ENCODE assay signal across 21 cellular contexts in the genomic region with DNA sequence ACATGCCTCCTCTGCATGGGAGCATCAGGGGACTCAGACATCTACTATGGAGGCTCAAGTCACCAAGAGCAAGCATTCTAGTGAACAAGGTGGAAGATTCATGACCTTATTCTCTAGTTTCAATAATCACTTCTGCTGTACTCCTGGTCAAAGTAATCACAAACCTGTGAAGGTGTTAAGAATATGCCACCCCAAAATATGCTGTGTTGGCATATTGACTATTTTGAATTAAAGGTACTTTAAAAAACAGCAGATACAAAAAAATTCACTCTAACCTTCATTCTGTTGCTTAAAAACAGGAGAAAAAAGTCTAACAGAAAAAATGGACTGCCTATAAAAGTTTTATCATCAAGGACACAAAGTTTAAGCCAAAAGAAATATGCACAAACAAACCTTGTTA.
A peak's percentile ranks its signal among the peaks of the same experiment; 100 is the strongest.
DNase-seq lines count a peak whose midpoint lies in the region; ATAC-seq, FAIRE-seq and TF ChIP-seq lines count a peak whose summit lies in the region.
"Had no signal": no experiment of that assay in that cellular context is flagged by ENCODE, and none has a peak within 500 bp of the region (broad histone marks: within the 10 kb centered on the region; RNA-seq: fewer than 3 reads in every experiment).

No MANE protein-coding gene starts in this region.

- TF ChIP-seq RAD21 in A549 (conservative IDR thresholded peaks at IDR 0.05 in 1 of 2, IDR thresholded peaks at IDR 0.05 in 1 of 2) (no peak), K562 (CRISPR knock-in tag; conservative IDR thresholded peaks at IDR 0.05 in 1 of 2, IDR thresholded peaks at IDR 0.05 in 1 of 2) (no peak)

- no peaks in the 10 kb centered on the region for H3K9me1 ChIP-seq in K562 (ENCODE audit: control insufficient read depth, insufficient read depth, low read length)

- H3K4me3 ChIP-seq in A549 (no peak overlapping the region), H7 (ENCODE audit: insufficient read depth, low read depth, low read length) (no peak overlapping the region), K562 (no peak overlapping the region), foreskin fibroblast (ENCODE audit: low read depth in 1 of 2, low read length in 2 of 2) (no peak overlapping the region), lower lobe of right lung (no peak overlapping the region)
- H3K4me3 ChIP-seq: BLaER1 treated with 17β-estradiol and CSF1 and Interleukin-3, amounts not matched to agents 10 nM and 100 nM had no signal

- TF ChIP-seq POLR2A in A549 (IDR thresholded peaks at IDR 0.05; ENCODE audit: low read length), result no peak
- no peak for TF ChIP-seq POLR2A in K562 (conservative IDR thresholded peaks at IDR 0.05)

- no peak overlapping the region for H3K27ac ChIP-seq in A549
- no peak overlapping the region for H3K27ac ChIP-seq in K562 (ENCODE audit: extremely low read depth, low read depth, low read length)
- no peak overlapping the region for H3K27ac ChIP-seq in lower lobe of right lung
- H3K27ac ChIP-seq: BLaER1 treated with 17β-estradiol and CSF1 and Interleukin-3, amounts not matched to agents 10 nM and 100 nM; C4-2B had no signal

- in situ Hi-C loops in K562 (cut with MboI), result no loop called here

- CTCF ChIA-PET in A549 (lab: Yijun Ruan, JAX) (no interaction called here), K562 (lab: Yijun Ruan, JAX; ENCODE audit: low intra/inter-chr PET ratio) (no interaction called here)

- ATAC-seq in A549, result no peak
- no peak for ATAC-seq in K562
- no peak for ATAC-seq in GM21528 (IDR thresholded peaks at IDR 0.05; ENCODE audit: low FRiP score, unreplicated experiment)
- ATAC-seq in lower lobe of right lung, result no peak
- ATAC-seq: CD8-positive, alpha-beta T cell had no signal

- no peak overlapping the region for H3K9ac ChIP-seq in K562 (ENCODE audit: insufficient read depth in 1 of 2, low read depth in 2 of 2, low read length in 2 of 2)
- H3K9ac ChIP-seq: BLaER1 treated with 17β-estradiol and CSF1 and Interleukin-3, amounts not matched to agents 10 nM and 100 nM had no signal

- H2AFZ ChIP-seq in K562 (ENCODE audit: low read depth, low read length), result no peak overlapping the region

- H4K20me1 ChIP-seq in K562 (replicated peaks; ENCODE audit: control insufficient read depth, insufficient read depth, low read length), result no peaks in the 10 kb centered on the region
- H4K20me1 ChIP-seq: BLaER1 treated with 17β-estradiol and CSF1 and Interleukin-3, amounts not matched to agents 10 nM and 100 nM had no signal

- POLR2A ChIA-PET in A549 (lab: Yijun Ruan, JAX), result no interaction called here
- POLR2A ChIA-PET in K562 (lab: Yijun Ruan, JAX), result no interaction called here

- H3K79me2 ChIP-seq in K562 (ENCODE audit: control insufficient read depth, insufficient read depth, low read length), result no peaks in the 10 kb centered on the region

- FAIRE-seq in A549 (lab: Jason Lieb, UNC), result no peak
- FAIRE-seq in K562 (lab: Jason Lieb, UNC), result no peak
- FAIRE-seq: A204.1, D721Med, G401.6, GM12891, GM19239 had no signal

- no peaks in the 10 kb centered on the region for H3K27me3 ChIP-seq in H7 (ENCODE audit: control insufficient read depth, insufficient read depth, low read length)
- H3K27me3 ChIP-seq in K562 (ENCODE audit: control insufficient read depth in 2 of 2, insufficient read depth in 2 of 2, low read length in 2 of 2), result no peaks in the 10 kb centered on the region
- H3K27me3 ChIP-seq in lower lobe of right lung (ENCODE audit: low read depth), result no peaks in the 10 kb centered on the region
- H3K27me3 ChIP-seq: BLaER1 treated with 17β-estradiol and CSF1 and Interleukin-3, amounts not matched to agents 10 nM and 100 nM had no signal

- intact Hi-C loops in K562 (cut with micrococcal nuclease) (no loop called here), lower lobe of right lung (cut with DNase I) (no loop called here)

- H3K4me1 ChIP-seq in A549, result no peaks in the 10 kb centered on the region
- no peaks in the 10 kb centered on the region for H3K4me1 ChIP-seq in K562 (replicated peaks in 1 of 2; ENCODE audit: control insufficient read depth in 2 of 2, insufficient read depth in 2 of 2, low read length in 2 of 2)
- no peaks in the 10 kb centered on the region for H3K4me1 ChIP-seq in lower lobe of right lung
- H3K4me1 ChIP-seq: Caco-2 had no signal

- no peaks in the 10 kb centered on the region for H3K36me3 ChIP-seq in H7 (replicated peaks; ENCODE audit: control insufficient read depth, insufficient read depth, low read length)
- H3K36me3 ChIP-seq in K562 (ENCODE audit: control insufficient read depth, insufficient read depth, low read length), result no peaks in the 10 kb centered on the region
- no peaks in the 10 kb centered on the region for H3K36me3 ChIP-seq in lower lobe of right lung
- H3K36me3 ChIP-seq: BLaER1 treated with 17β-estradiol and CSF1 and Interleukin-3, amounts not matched to agents 10 nM and 100 nM had no signal

- H3K9me3 ChIP-seq in A549, result no peaks in the 10 kb centered on the region
- H3K9me3 ChIP-seq in K562 (replicated peaks; ENCODE audit: control insufficient read depth, insufficient read depth, low read depth, low read length), result no peaks in the 10 kb centered on the region
- no peaks in the 10 kb centered on the region for H3K9me3 ChIP-seq in lower lobe of right lung
- H3K9me3 ChIP-seq: BLaER1 treated with 17β-estradiol and CSF1 and Interleukin-3, amounts not matched to agents 10 nM and 100 nM; Caco-2 had no signal

- H3K4me2 ChIP-seq in A549, result no peak overlapping the region
- H3K4me2 ChIP-seq in K562 (ENCODE audit: insufficient read depth, low read length), result no peak overlapping the region
- H3K4me2 ChIP-seq: BLaER1 treated with 17β-estradiol and CSF1 and Interleukin-3, amounts not matched to agents 10 nM and 100 nM had no signal

- DNase-seq in A549 (ENCODE audit: low read depth in 1 of 2, low spot score in 1 of 2) (no peak), H7 (peak; percentile 2), K562 (ENCODE audit: extremely low read depth in 1 of 4, low spot score in 3 of 4) (no peak), foreskin fibroblast (no peak), lower lobe of right lung (no peak)
- DNase-seq: 8988T; AML-193; Caco-2; Calu3; CD4-positive, alpha-beta T cell; CD8-positive, alpha-beta T cell; DMS79 treated with DMSO at 0.1 percent for 48 hours; GF-D8 had no signal

- no TSS peak for BruUV-seq in K562 (replicated peaks; lab: Mats Ljungman, UMichigan)

- no peak for TF ChIP-seq CTCF in A549 (IDR thresholded peaks at IDR 0.05)
- no peak for TF ChIP-seq CTCF in K562 (IDR thresholded peaks at IDR 0.05 in 2 of 3, conservative IDR thresholded peaks at IDR 0.05 in 1 of 3; ENCODE audit: insufficient read depth in 2 of 3, low read depth in 1 of 3, low read length in 3 of 3)
- no peak for TF ChIP-seq CTCF in foreskin fibroblast (IDR thresholded peaks at IDR 0.05; ENCODE audit: low read depth, low read length)
- TF ChIP-seq CTCF in lower lobe of right lung (IDR thresholded peaks at IDR 0.05), result no peak

- TF ChIP-seq EP300 in A549 (IDR thresholded peaks at IDR 0.05) (no peak), K562 (IDR thresholded peaks at IDR 0.05; ENCODE audit: low read length) (no peak)

TF ChIP-seq in A549, 52 proteins besides CTCF, POLR2A, EP300 and RAD21 (continues in another document):
- no peak for TF ChIP-seq TP53 (CRISPR knock-in tag; IDR thresholded peaks at IDR 0.05)
- TF ChIP-seq HOXA7 (CRISPR knock-in tag; IDR thresholded peaks at IDR 0.05), result no peak
- TF ChIP-seq, protein P1, sequence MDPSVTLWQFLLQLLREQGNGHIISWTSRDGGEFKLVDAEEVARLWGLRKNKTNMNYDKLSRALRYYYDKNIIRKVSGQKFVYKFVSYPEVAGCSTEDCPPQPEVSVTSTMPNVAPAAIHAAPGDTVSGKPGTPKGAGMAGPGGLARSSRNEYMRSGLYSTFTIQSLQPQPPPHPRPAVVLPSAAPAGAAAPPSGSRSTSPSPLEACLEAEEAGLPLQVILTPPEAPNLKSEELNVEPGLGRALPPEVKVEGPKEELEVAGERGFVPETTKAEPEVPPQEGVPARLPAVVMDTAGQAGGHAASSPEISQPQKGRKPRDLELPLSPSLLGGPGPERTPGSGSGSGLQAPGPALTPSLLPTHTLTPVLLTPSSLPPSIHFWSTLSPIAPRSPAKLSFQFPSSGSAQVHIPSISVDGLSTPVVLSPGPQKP (IDR thresholded peaks at IDR 0.05; ENCODE audit: low read depth, low read length), result no peak

TF ChIP-seq in K562, 482 proteins besides CTCF, POLR2A, EP300 and RAD21:
- TF ChIP-seq MAFG (tag; conservative IDR thresholded peaks at IDR 0.05), result peak; percentile 17; the same call in 1 of the 2 replicates
- no peak for TF ChIP-seq RBM15 (IDR thresholded peaks at IDR 0.05; ENCODE audit: insufficient read depth, low read length)
- peak; percentile 28; the same call in 1 of the 2 replicates for TF ChIP-seq ZNF316 (IDR thresholded peaks at IDR 0.05)
